ENCODE assay signal across 21 cellular contexts in the genomic region with DNA sequence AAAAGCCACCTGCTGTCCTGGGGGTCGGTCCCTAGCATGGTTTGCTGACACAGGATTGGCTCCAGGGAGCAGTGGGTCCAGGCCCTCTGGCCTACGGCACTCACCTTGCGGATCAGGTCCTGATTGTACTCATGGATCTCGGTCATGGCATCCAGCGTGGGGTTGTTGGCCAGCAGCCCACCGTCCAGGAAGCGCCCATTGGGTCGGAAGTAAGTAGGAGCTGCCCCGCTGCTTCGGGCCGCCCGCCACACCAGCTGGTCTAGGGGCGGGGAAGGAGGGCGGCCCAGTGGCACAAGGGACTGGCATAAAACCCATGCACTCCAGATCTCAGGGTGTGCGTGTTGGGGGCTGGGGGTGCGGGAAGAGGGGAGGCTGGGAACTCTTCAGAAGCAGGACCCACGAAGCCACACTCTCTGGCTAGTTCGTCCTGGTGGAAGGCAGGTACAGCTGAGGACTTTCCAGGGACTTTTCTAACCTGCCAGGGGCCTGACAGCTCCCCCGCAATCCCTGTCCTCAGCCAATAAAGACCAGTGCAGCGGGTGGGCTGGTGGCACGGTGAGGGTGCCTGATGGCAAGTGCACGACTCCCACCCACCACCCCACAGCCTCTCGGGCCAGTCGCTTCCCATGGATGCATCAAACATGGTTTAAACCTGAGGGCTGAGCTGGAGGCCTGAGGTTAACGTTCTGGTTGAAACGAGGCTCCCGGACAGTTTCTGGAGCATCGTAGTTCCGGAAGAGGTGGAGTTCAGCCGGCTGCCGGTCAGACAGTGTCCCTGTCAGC. TPM values are rescaled to one million over a fixed set of nuclear protein-coding genes. Genes with fewer than 3 reads are reported as not detected.
A peak's percentile ranks its signal among the peaks of the same experiment; 100 is the strongest.
DNase-seq lines count a peak whose midpoint lies in the region; ATAC-seq, FAIRE-seq and TF ChIP-seq lines count a peak whose summit lies in the region.
"Had no signal": no experiment of that assay in that cellular context is flagged by ENCODE, and none has a peak within 500 bp of the region (broad histone marks: within the 10 kb centered on the region; RNA-seq: fewer than 3 reads in every experiment).

No MANE protein-coding gene starts in this region.

- H4K8ac ChIP-seq in H1 (ENCODE audit: extremely low read depth, insufficient read depth, low read length) = no peak overlapping the region
- H4K8ac ChIP-seq in mesenchymal stem cell (ENCODE audit: low read length) = peak overlapping the region; percentile 1

- H4K5ac ChIP-seq in H1 (ENCODE audit: insufficient read length, low read depth, low read length) = no peak overlapping the region

- no peak overlapping the region for H3K9ac ChIP-seq in H1 (replicated peaks in 1 of 4; ENCODE audit: extremely low read depth in 1 of 4, low read depth in 3 of 4, low read length in 3 of 4)
- H3K9ac ChIP-seq in mesenchymal stem cell (ENCODE audit: low read length) = no peak overlapping the region
- H3K9ac ChIP-seq: KMS-11 had no signal

- POLR2A ChIA-PET in H1 (lab: Charles Lee; ENCODE audit: partially characterized antibody) = interaction anchor here (1.3 kb wide), 1 partner anchor 8 kb away, joined by 3 read pairs; no protein-coding TSS in a partner anchor

- DNase-seq in Right ventricle myocardium superior = peak; percentile 44
- no peak for DNase-seq in left cardiac atrium
- DNase-seq in H1 (ENCODE audit: low read depth in 1 of 2, low spot score in 2 of 2) = no peak
- no peak for DNase-seq in mesenchymal stem cell
- peak; percentile 68 for DNase-seq in spleen
- no peak for DNase-seq in NK-92 (lab: John Stamatoyannopoulos, UW; ENCODE audit: unreplicated experiment)
- no peak for DNase-seq in GF-D8 (lab: John Stamatoyannopoulos, UW)
- DNase-seq: 8988T; CD8-positive, alpha-beta T cell; DND-41; GOT3; NCI-H1105; NCI-H2029 treated with DMSO at 0.1 percent for 48 hours; NCI-H2171 treated with DMSO at 0.1 percent for 48 hours; NCI-H526 treated with DMSO at 0.1 percent for 48 hours; NK-92 treated with Interleukin-12 subunit alpha and Interleukin-12 subunit beta, amount 100 ng/mL, for 24 hours had no signal

- no peaks in the 10 kb centered on the region; a peak in 2 of 7 replicates for H3K27me3 ChIP-seq in H1 (replicated peaks in 1 of 4; ENCODE audit: control insufficient read depth in 3 of 4, extremely low read depth in 1 of 4, insufficient read depth in 3 of 4, low read length in 3 of 4)
- H3K27me3 ChIP-seq in mesenchymal stem cell (ENCODE audit: control insufficient read depth in 1 of 2, insufficient read depth in 1 of 2, low read length in 2 of 2) = peaks cover 0 to 2% of the 10 kb centered on the region in 2 experiments
- no peaks in the 10 kb centered on the region for H3K27me3 ChIP-seq in spleen (replicated peaks in 1 of 7)

- no peak overlapping the region for H4K91ac ChIP-seq in H1 (replicated peaks; ENCODE audit: insufficient read length, low read length)
- H4K91ac ChIP-seq in mesenchymal stem cell (ENCODE audit: low read length) = peak overlapping the region; percentile 6

- H3K9me3 Mint-ChIP-seq in activated T-helper 17 cell treated with anti-CD3 and anti-CD28 coated beads, Interleukin-2, amount 50 U/mL, for 72 hours = no peaks in the 10 kb centered on the region
- H3K9me3 Mint-ChIP-seq: CD8-positive, alpha-beta T cell had no signal

- H2BK120ac ChIP-seq in H1 (replicated peaks; ENCODE audit: low read depth, low read length) (no peak overlapping the region), mesenchymal stem cell (ENCODE audit: low read depth, low read length) (no peak overlapping the region)

- H3K27ac Mint-ChIP-seq in activated T-helper 17 cell treated with anti-CD3 and anti-CD28 coated beads, Interleukin-2, amount 50 U/mL, for 72 hours = no peak overlapping the region
- H3K27ac Mint-ChIP-seq: CD8-positive, alpha-beta T cell had no signal

- H3K4ac ChIP-seq in H1 (replicated peaks; ENCODE audit: insufficient read length, low read depth, low read length) = no peak overlapping the region
- no peak overlapping the region for H3K4ac ChIP-seq in mesenchymal stem cell (ENCODE audit: low read depth in 1 of 2, low read length in 2 of 2)

- 0 out of 2 replicates have a peak overlapping the region, but pooled peaks have one; percentile 60 for H2BK5ac ChIP-seq in H1 (ENCODE audit: low read depth, low read length)
- no peak overlapping the region for H2BK5ac ChIP-seq in mesenchymal stem cell (ENCODE audit: low read depth, low read length, poor library complexity, severe bottlenecking)

- TF ChIP-seq POLR2A in H1 (IDR thresholded peaks at IDR 0.05; ENCODE audit: control extremely low read depth in 1 of 2, low read depth in 2 of 2, low read length in 2 of 2) (no peak), spleen (IDR thresholded peaks at IDR 0.05) (no peak)

- no peak for TF ChIP-seq RAD21 in H1 (IDR thresholded peaks at IDR 0.05 in 1 of 2, conservative IDR thresholded peaks at IDR 0.05 in 1 of 2; ENCODE audit: low read depth in 2 of 2, low read length in 2 of 2)

- H3K9me3 ChIP-seq in H1 (ENCODE audit: insufficient read depth in 2 of 2, low read depth in 1 of 2, low read length in 1 of 2) = no peaks in the 10 kb centered on the region
- no peaks in the 10 kb centered on the region for H3K9me3 ChIP-seq in mesenchymal stem cell (ENCODE audit: control insufficient read depth, low read length)
- H3K9me3 ChIP-seq in spleen = no peaks in the 10 kb centered on the region

- H3K23ac ChIP-seq in H1 (ENCODE audit: insufficient read length) = no peak overlapping the region
- no peak overlapping the region for H3K23ac ChIP-seq in mesenchymal stem cell (ENCODE audit: low read length in 2 of 2)

- H3K79me2 ChIP-seq in H1 (ENCODE audit: control insufficient read depth in 1 of 2, insufficient read depth in 2 of 2, low read length in 2 of 2) = no peaks in the 10 kb centered on the region

- H2AK5ac ChIP-seq in H1 (ENCODE audit: low read depth, low read length) (no peak overlapping the region), mesenchymal stem cell (ENCODE audit: low read length, severe bottlenecking) (no peak overlapping the region)

- H3K23me2 ChIP-seq in H1 (ENCODE audit: low read depth, low read length) = no peaks in the 10 kb centered on the region

- H2AFZ ChIP-seq in H1 (ENCODE audit: low read length) (no peak overlapping the region), mesenchymal stem cell (ENCODE audit: low read depth, low read length) (no peak overlapping the region)

- intact Hi-C loops in Right ventricle myocardium superior (cut with DNase I) = loop anchor here (5.0 to 10.0 kb wide), 2 partner anchors 112 to 229 kb away; no protein-coding TSS in a partner anchor
- intact Hi-C loops in left cardiac atrium (cut with DNase I) = loop anchor here (10.0 kb wide), 4 partner anchors 49 to 189 kb away; partner anchors contain the start of gene MAFF (in 1 of the 2)
- intact Hi-C loops in spleen (cut with DNase I; ENCODE audit: low total_unique reads) = no loop called here

- H3K18ac ChIP-seq in H1 (ENCODE audit: extremely low read depth, low read length) = no peak overlapping the region
- no peak overlapping the region for H3K18ac ChIP-seq in mesenchymal stem cell (ENCODE audit: low read depth in 1 of 2, low read length in 2 of 2)

- peak overlapping the region; percentile 21; the same call in 1 of the 2 replicates for H2BK20ac ChIP-seq in H1 (ENCODE audit: low read length)

- H3K79me1 ChIP-seq in H1 (ENCODE audit: low read depth, low read length) (no peaks in the 10 kb centered on the region), mesenchymal stem cell (replicated peaks; ENCODE audit: low read length, poor library complexity, severe bottlenecking) (no peaks in the 10 kb centered on the region)

- H3K27ac ChIP-seq in H1 (ENCODE audit: low read depth, low read length) (no peak overlapping the region), mesenchymal stem cell (ENCODE audit: low read length, poor library complexity, severe bottlenecking) (no peak overlapping the region), spleen (no peak overlapping the region)
- H3K27ac ChIP-seq: KMS-11 had no signal

- H3K36me3 Mint-ChIP-seq in activated T-helper 17 cell treated with anti-CD3 and anti-CD28 coated beads, Interleukin-2, amount 50 U/mL, for 72 hours (ENCODE audit: low read depth) = peaks cover 6% of the 10 kb centered on the region

- H3K4me1 Mint-ChIP-seq in activated T-helper 17 cell treated with anti-CD3 and anti-CD28 coated beads, Interleukin-2, amount 50 U/mL, for 72 hours = peaks cover 5% of the 10 kb centered on the region

- H3K4me1 ChIP-seq in H1 (replicated peaks in 1 of 4; ENCODE audit: control insufficient read depth in 3 of 4, insufficient read depth in 4 of 4, low read length in 3 of 4) = peaks cover 0 to 6% (median 3%) of the 10 kb centered on the region in 4 experiments; a peak in 4 of 7 replicates
- H3K4me1 ChIP-seq in mesenchymal stem cell (ENCODE audit: control insufficient read depth, insufficient read depth, low read depth, low read length) = peaks cover 20% of the 10 kb centered on the region
- H3K4me1 ChIP-seq in spleen = peaks cover 0 to 9% (median 7%) of the 10 kb centered on the region in 6 donors

- no peak overlapping the region; the same call in 1 of the 2 replicates for H2BK15ac ChIP-seq in H1 (ENCODE audit: low read length)
- H2BK15ac ChIP-seq in mesenchymal stem cell (ENCODE audit: low read depth, poor library complexity, severe bottlenecking) = no peak overlapping the region

- H3K36me3 ChIP-seq in H1 (ENCODE audit: control insufficient read depth in 2 of 4, insufficient read depth in 4 of 4, low read length in 3 of 4) = no peaks in the 10 kb centered on the region
- H3K36me3 ChIP-seq in mesenchymal stem cell (ENCODE audit: control insufficient read depth in 1 of 2, insufficient read depth in 2 of 2, low read depth in 1 of 2, low read length in 2 of 2) = peaks cover 0 to 25% of the 10 kb centered on the region in 2 experiments
- H3K36me3 ChIP-seq in spleen = peaks cover 0 to 30% (median 8%) of the 10 kb centered on the region in 6 donors

- H4K20me1 ChIP-seq in H1 (replicated peaks in 1 of 2; ENCODE audit: control insufficient read depth in 1 of 2, insufficient read depth in 2 of 2, low read length in 2 of 2) = no peaks in the 10 kb centered on the region

- H3K4me2 ChIP-seq in H1 (ENCODE audit: insufficient read depth in 1 of 2, low read depth in 2 of 2, low read length in 2 of 2) (no peak overlapping the region), mesenchymal stem cell (ENCODE audit: low read length, poor library complexity, severe bottlenecking) (no peak overlapping the region)

- H3K14ac ChIP-seq in H1 (ENCODE audit: insufficient read length) (no peak overlapping the region), mesenchymal stem cell (ENCODE audit: low read length in 2 of 2) (no peak overlapping the region)

- no peak overlapping the region for H3K4me3 Mint-ChIP-seq in activated T-helper 17 cell treated with anti-CD3 and anti-CD28 coated beads, Interleukin-2, amount 50 U/mL, for 72 hours
- H3K4me3 Mint-ChIP-seq: CD8-positive, alpha-beta T cell had no signal

- ATAC-seq in Right ventricle myocardium superior (ENCODE audit: poor library complexity) = no peak
- ATAC-seq in left cardiac atrium = no peak
- ATAC-seq in activated T-helper 17 cell treated with anti-CD3 and anti-CD28 coated beads, Interleukin-2, amount 50 U/mL, for 72 hours (replicated peaks) = no peak

- FAIRE-seq in H1 (lab: Jason Lieb, UNC) = no peak
- FAIRE-seq: G401.6, GM18507 had no signal

- TF ChIP-seq CTCF in H1 (IDR thresholded peaks at IDR 0.05; ENCODE audit: control extremely low read depth in 1 of 3, insufficient read depth in 1 of 3, low read depth in 1 of 3, low read length in 3 of 3) (no peak), spleen (IDR thresholded peaks at IDR 0.05 in 8 of 11, conservative IDR thresholded peaks at IDR 0.05 in 3 of 11) (no peak)

- H2BK12ac ChIP-seq in H1 (ENCODE audit: low read depth, low read length) (peak overlapping the region; percentile 75; the same call in 1 of the 2 replicates), mesenchymal stem cell (ENCODE audit: low read length in 2 of 2) (no peak overlapping the region)

- H3K27me3 Mint-ChIP-seq in activated T-helper 17 cell treated with anti-CD3 and anti-CD28 coated beads, Interleukin-2, amount 50 U/mL, for 72 hours = no peaks in the 10 kb centered on the region

- CTCF ChIA-PET in H1 (lab: Charles Lee; ENCODE audit: partially characterized antibody) = interaction anchor here (0.7 to 10.2 kb wide), 25 partner anchors 9 to 238 kb away, joined by 3 to 194 read pairs (median 6); partner anchors contain the start of genes C22orf23 and POLR2F

- TF ChIP-seq EP300 in H1 (IDR thresholded peaks at IDR 0.05; ENCODE audit: borderline replicate concordance in 1 of 2, low read depth in 2 of 2, low read length in 2 of 2) = no peak

- no peak overlapping the region for H3K56ac ChIP-seq in H1 (replicated peaks; ENCODE audit: insufficient read length, low read depth, low read length)

- H3K4me3 ChIP-seq in H1 (ENCODE audit: extremely low read depth in 1 of 4, insufficient read depth in 2 of 4, low read depth in 3 of 4, low read length in 4 of 4) (no peak overlapping the region), mesenchymal stem cell (ENCODE audit: insufficient read depth in 1 of 2, low read depth in 1 of 2, low read length in 2 of 2) (no peak overlapping the region), spleen (no peak overlapping the region)

- 96% methylated on average over 30 of the region's 31 CpGs; no CpG with 5 or more reads in 1 of the 2 experiments for WGBS in H1 (ENCODE audit: extremely low coverage in 1 of 2, insufficient coverage in 1 of 2, insufficient read length in 1 of 2, insufficient replicate concordance in 2 of 2, low coverage in 1 of 2, low lambda C conversion rate in 2 of 2, missing lambda C conversion rate in 1 of 2), 2 experiments
- 96% methylated on average over 31 of the region's 31 CpGs for WGBS in mesenchymal stem cell
- WGBS in spleen, 5 donors = 95 to 97% (median 97%) methylated on average over 21 to 31 of the region's 31 CpGs

RNA-seq across cellular contexts. Expression of gene BAIAP2L2, which starts 5.1 kb away (rescaled TPM):
- total RNA-seq in Right ventricle myocardium superior (0.24 TPM), left cardiac atrium (under 1 TPM; 0.63 to 0.65 TPM), spleen (1 to 10 TPM in 3 of 7 donors, under 1 TPM in 4; 0.37 to 3.0 (median 0.92) TPM)
- 5.4 and 7.2 TPM in 2 replicates for total RNA-seq in H1 (2021; fragmentation: NEBNext Ultra II Directional; extraction: Animal tissue kit (Norgen Biotek cat#: 25700))
- polyA plus RNA-seq in H1 (2011; rRNA removed) (10.0 and 13.9 TPM in 2 replicates), spleen (1 to 10 TPM in 1 of 3 donors, under 1 TPM in 2; 0.77 to 1.9 (median 0.90) TPM)
- polyA plus RNA-seq in H1 (2011; cell fraction: cytosol; rRNA removed) = 5.2 TPM
- polyA plus RNA-seq in H1 (2011; cell fraction: nucleus; rRNA removed) = 14.7 TPM
- polyA plus RNA-seq in H1 (2012, experiment 1 of 2) = 2.3 to 7.1 TPM (median 5.9 TPM) in 4 replicates
- 3.2 TPM for polyA plus RNA-seq in H1 (2012, experiment 2 of 2)
- polyA plus RNA-seq in H1 (2013, experiment 1 of 2) = 5.7 TPM
- 5.2 TPM for polyA plus RNA-seq in H1 (2013, experiment 2 of 2)
- polyA minus RNA-seq in H1 (2011; rRNA and poly(A)+ RNA removed) = 0.54 and 1.1 TPM in 2 replicates
- polyA minus RNA-seq in H1 (2011; cell fraction: cytosol; rRNA and poly(A)+ RNA removed) = 5.6 TPM
- 1.5 TPM for polyA minus RNA-seq in H1 (2011; cell fraction: nucleus; rRNA and poly(A)+ RNA removed)
- polyA plus RNA-seq in mesenchymal stem cell (2013, experiment 1 of 2) = 0.33 TPM
- polyA plus RNA-seq in mesenchymal stem cell (2013, experiment 2 of 2) = 0.30 TPM
- total RNA-seq in activated T-helper 17 cell treated with anti-CD3 and anti-CD28 coated beads, Interleukin-2, amount 50 U/mL, for 72 hours = 1 to 10 TPM in 1 of 2 donors, under 1 TPM in 1; 0.84 to 2.1 TPM
- total RNA-seq: HT1080 had no signal

RNA-seq across cellular contexts. Expression of gene SLC16A8, which starts 31.6 kb away (rescaled TPM):
- total RNA-seq in Right ventricle myocardium superior = not detected
- under 1 TPM in 1 of 2 donors, not detected in 1; 0.27 TPM for total RNA-seq in left cardiac atrium
- not detected in 2 replicates for total RNA-seq in H1 (2021; fragmentation: NEBNext Ultra II Directional; extraction: Animal tissue kit (Norgen Biotek cat#: 25700))
- polyA plus RNA-seq in H1 (2011; rRNA removed) = 0.70 and 1.2 TPM in 2 replicates
- polyA plus RNA-seq in H1 (2011; cell fraction: cytosol; rRNA removed) = 0.62 TPM
- 0.44 TPM for polyA plus RNA-seq in H1 (2011; cell fraction: nucleus; rRNA removed)
- 0.69 to 1.6 TPM (median 1.3 TPM) in 4 replicates for polyA plus RNA-seq in H1 (2012, experiment 1 of 2)
- polyA plus RNA-seq in H1 (2012, experiment 2 of 2) = 0.43 TPM
- polyA plus RNA-seq in H1 (2013, experiment 1 of 2) = 0.28 TPM
- polyA plus RNA-seq in H1 (2013, experiment 2 of 2) = 0.17 TPM
- polyA minus RNA-seq in H1 (2011; rRNA and poly(A)+ RNA removed) = not detected in 2 replicates
- polyA minus RNA-seq in H1 (2011; cell fraction: cytosol; rRNA and poly(A)+ RNA removed) = not detected
- polyA minus RNA-seq in H1 (2011; cell fraction: nucleus; rRNA and poly(A)+ RNA removed) = 0.40 TPM
- not detected for polyA plus RNA-seq in mesenchymal stem cell (2013, experiment 1 of 2)
- polyA plus RNA-seq in mesenchymal stem cell (2013, experiment 2 of 2) = not detected
- under 1 TPM in 3 of 7 donors, not detected in 4; 0.30 to 0.77 (median 0.60) TPM for total RNA-seq in spleen
- 1 to 10 TPM in 1 of 3 donors, under 1 TPM in 2; 0.22 to 1.2 (median 0.97) TPM for polyA plus RNA-seq in spleen
- total RNA-seq in activated T-helper 17 cell treated with anti-CD3 and anti-CD28 coated beads, Interleukin-2, amount 50 U/mL, for 72 hours = not detected
- total RNA-seq: CD8-positive, alpha-beta T cell; HT1080 had no signal

RNA-seq across cellular contexts. Expression of gene PICK1, which starts 58.4 kb away (rescaled TPM):
- total RNA-seq in Right ventricle myocardium superior (20.4 TPM), left cardiac atrium (10 to 100 TPM; 19.4 to 21.0 TPM), spleen (10 to 100 TPM; 14.9 to 34.2 (median 31.9) TPM)
- 22.9 and 26.2 TPM in 2 replicates for total RNA-seq in H1 (2021; fragmentation: NEBNext Ultra II Directional; extraction: Animal tissue kit (Norgen Biotek cat#: 25700))
- polyA plus RNA-seq in H1 (2011; rRNA removed) (20.4 and 26.7 TPM in 2 replicates), spleen (10 to 100 TPM; 16.4 to 29.3 (median 20.3) TPM)
- polyA plus RNA-seq in H1 (2011; cell fraction: cytosol; rRNA removed) = 34.3 TPM
- polyA plus RNA-seq in H1 (2011; cell fraction: nucleus; rRNA removed) = 80.4 TPM
- polyA plus RNA-seq in H1 (2012, experiment 1 of 2) = 14.3 to 28.4 TPM (median 26.6 TPM) in 4 replicates
- 17.5 TPM for polyA plus RNA-seq in H1 (2012, experiment 2 of 2)
- 13.5 TPM for polyA plus RNA-seq in H1 (2013, experiment 1 of 2)
- polyA plus RNA-seq in H1 (2013, experiment 2 of 2) = 13.1 TPM
- 24.3 and 33.6 TPM in 2 replicates for polyA minus RNA-seq in H1 (2011; rRNA and poly(A)+ RNA removed)
- polyA minus RNA-seq in H1 (2011; cell fraction: cytosol; rRNA and poly(A)+ RNA removed) = 15.3 TPM
- 33.8 TPM for polyA minus RNA-seq in H1 (2011; cell fraction: nucleus; rRNA and poly(A)+ RNA removed)
- 5.7 TPM for polyA plus RNA-seq in mesenchymal stem cell (2013, experiment 1 of 2)
- 5.9 TPM for polyA plus RNA-seq in mesenchymal stem cell (2013, experiment 2 of 2)
- 10 to 100 TPM; 15.2 to 23.2 TPM for total RNA-seq in activated T-helper 17 cell treated with anti-CD3 and anti-CD28 coated beads, Interleukin-2, amount 50 U/mL, for 72 hours

Comparison
In these comparisons a context has a peak if more than half of its experiments do, and no peak if none do; other contexts are left out.
1. DNase-seq: peak in Right ventricle myocardium superior (single experiment) and spleen (single experiment); none in left cardiac atrium (single experiment), H1 (0 of 2), mesenchymal stem cell (single experiment), NK-92 (single experiment) and GF-D8 (single experiment).